2 cellular contexts compared by ENCODE assay signal in the genomic region with DNA sequence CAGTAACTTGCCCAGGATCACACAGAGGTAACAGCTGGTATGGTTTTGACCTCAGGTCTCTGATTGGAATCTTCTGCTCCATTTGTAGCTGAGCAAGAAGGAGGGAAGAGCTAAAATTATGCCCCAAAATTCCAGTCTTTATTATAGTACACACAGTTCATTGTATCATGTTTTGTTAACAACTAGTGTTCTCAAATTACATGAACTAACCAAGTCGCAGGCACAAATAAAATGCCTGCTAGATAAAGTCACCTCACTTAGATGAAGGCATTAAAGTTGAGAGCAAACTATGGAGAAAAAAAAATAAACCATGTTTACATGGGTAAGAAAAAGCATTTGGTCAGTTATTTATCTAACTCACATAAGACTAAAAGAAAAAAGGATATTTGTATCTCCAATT.
TF ChIP-seq lines count a peak whose summit lies in the region.

No MANE protein-coding gene starts in this region.

TF ChIP-seq in SK-N-SH treated with all-trans-retinoic acid at 6 μM for 48 hours, 23 proteins besides CTCF, POLR2A, EP300 and RAD21 (continued from another document):
- TF ChIP-seq, protein P1, sequence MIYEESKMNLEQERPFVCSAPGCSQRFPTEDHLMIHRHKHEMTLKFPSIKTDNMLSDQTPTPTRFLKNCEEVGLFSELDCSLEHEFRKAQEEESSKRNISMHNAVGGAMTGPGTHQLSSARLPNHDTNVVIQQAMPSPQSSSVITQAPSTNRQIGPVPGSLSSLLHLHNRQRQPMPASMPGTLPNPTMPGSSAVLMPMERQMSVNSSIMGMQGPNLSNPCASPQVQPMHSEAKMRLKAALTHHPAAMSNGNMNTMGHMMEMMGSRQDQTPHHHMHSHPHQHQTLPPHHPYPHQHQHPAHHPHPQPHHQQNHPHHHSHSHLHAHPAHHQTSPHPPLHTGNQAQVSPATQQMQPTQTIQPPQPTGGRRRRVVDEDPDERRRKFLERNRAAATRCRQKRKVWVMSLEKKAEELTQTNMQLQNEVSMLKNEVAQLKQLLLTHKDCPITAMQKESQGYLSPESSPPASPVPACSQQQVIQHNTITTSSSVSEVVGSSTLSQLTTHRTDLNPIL (CRISPR knock-in tag; IDR thresholded peaks at IDR 0.05; ENCODE audit: low read depth) = no peak
- TF ChIP-seq GLIS3 (CRISPR knock-in tag; IDR thresholded peaks at IDR 0.05) (no peak), ZNF70 (CRISPR knock-in tag; IDR thresholded peaks at IDR 0.05) (no peak), OSR1 (CRISPR knock-in tag; IDR thresholded peaks at IDR 0.05) (no peak), ZNF8 (CRISPR knock-in tag; IDR thresholded peaks at IDR 0.05) (no peak), ISL1 (CRISPR knock-in tag; IDR thresholded peaks at IDR 0.05) (no peak)

TF ChIP-seq in SK-N-SH, 30 proteins besides CTCF, POLR2A, EP300 and RAD21 (continued from another document):
- TF ChIP-seq, protein P2, sequence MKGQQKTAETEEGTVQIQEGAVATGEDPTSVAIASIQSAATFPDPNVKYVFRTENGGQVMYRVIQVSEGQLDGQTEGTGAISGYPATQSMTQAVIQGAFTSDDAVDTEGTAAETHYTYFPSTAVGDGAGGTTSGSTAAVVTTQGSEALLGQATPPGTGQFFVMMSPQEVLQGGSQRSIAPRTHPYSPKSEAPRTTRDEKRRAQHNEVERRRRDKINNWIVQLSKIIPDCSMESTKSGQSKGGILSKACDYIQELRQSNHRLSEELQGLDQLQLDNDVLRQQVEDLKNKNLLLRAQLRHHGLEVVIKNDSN (IDR thresholded peaks at IDR 0.05; ENCODE audit: borderline replicate concordance, low read depth) = no peak
- TF ChIP-seq TCF12 (IDR thresholded peaks at IDR 0.05) (no peak), FOXM1 (IDR thresholded peaks at IDR 0.05; ENCODE audit: low read depth) (no peak), RXRA (IDR thresholded peaks at IDR 0.05; ENCODE audit: borderline replicate concordance, low read depth) (no peak), TEAD4 (IDR thresholded peaks at IDR 0.05; ENCODE audit: borderline replicate concordance, insufficient read depth) (no peak), ELF1 (IDR thresholded peaks at IDR 0.05) (no peak), RFX5 (IDR thresholded peaks at IDR 0.05; ENCODE audit: low read length) (no peak), CHD2 (IDR thresholded peaks at IDR 0.05; ENCODE audit: low read length, partially characterized antibody) (no peak), POLR2AphosphoS5 (IDR thresholded peaks at IDR 0.05; ENCODE audit: low read depth, low read length) (no peak), MXI1 (IDR thresholded peaks at IDR 0.05; ENCODE audit: low read depth, low read length) (no peak)
TF ChIP-seq in SK-N-SH: peak in this region for 0.
